Comparison of ENCODE assay signal across 10 cellular contexts in genomic region chr14:20988717-20989116, GRCh38. TPM values are rescaled to one million over a fixed set of nuclear protein-coding genes. Genes with fewer than 3 reads are reported as not detected.
DNase-seq lines count a peak whose midpoint lies in the region; ATAC-seq and TF ChIP-seq lines count a peak whose summit lies in the region.
"Had no signal": no experiment of that assay in that cellular context is flagged by ENCODE, and none has a peak within 500 bp of the region (broad histone marks: within the 10 kb centered on the region; RNA-seq: fewer than 3 reads in every experiment).

No MANE protein-coding gene starts in this region.

- WGBS in heart right ventricle, 2 donors: 93 to 98% methylated on average over 10 of the region's 10 CpGs

- peaks cover 13% of the 10 kb centered on the region for H3K4me1 Mint-ChIP-seq in activated naive CD8-positive, alpha-beta T cell treated with anti-CD3 and anti-CD28 coated beads for 36 hours

- H3K27me3 ChIP-seq in heart right ventricle (no peaks in the 10 kb centered on the region), left lung (no peaks in the 10 kb centered on the region), uterus (no peaks in the 10 kb centered on the region)

- ATAC-seq in heart right ventricle (no peak), Right ventricle myocardium superior (ENCODE audit: poor library complexity) (no peak), left lung (no peak)

- H3K27me3 Mint-ChIP-seq in activated naive CD8-positive, alpha-beta T cell treated with anti-CD3 and anti-CD28 coated beads for 36 hours: no peaks in the 10 kb centered on the region

- H3K4me3 Mint-ChIP-seq in activated naive CD8-positive, alpha-beta T cell treated with anti-CD3 and anti-CD28 coated beads for 36 hours: peak overlapping the region; percentile 15

- no peak overlapping the region for H3K27ac Mint-ChIP-seq in activated naive CD8-positive, alpha-beta T cell treated with anti-CD3 and anti-CD28 coated beads for 36 hours

- no peaks in the 10 kb centered on the region for H3K9me3 ChIP-seq in heart right ventricle
- no peaks in the 10 kb centered on the region for H3K9me3 ChIP-seq in left lung
- no peaks in the 10 kb centered on the region for H3K9me3 ChIP-seq in uterus

- TF ChIP-seq CTCF in heart right ventricle (IDR thresholded peaks at IDR 0.05): no peak
- no peak for TF ChIP-seq CTCF in left lung (IDR thresholded peaks at IDR 0.05)
- TF ChIP-seq CTCF in uterus (IDR thresholded peaks at IDR 0.05): no peak

- H3K36me3 ChIP-seq in heart right ventricle (peaks cover 0 to 28% (median 21%) of the 10 kb centered on the region in 9 donors), left lung (peaks cover 0 to 21% of the 10 kb centered on the region in 2 donors), uterus (no peaks in the 10 kb centered on the region)

- H3K4me1 ChIP-seq in heart right ventricle (peaks cover 5 to 46% (median 26%) of the 10 kb centered on the region in 9 donors), left lung (peaks cover 13 to 54% of the 10 kb centered on the region in 2 donors), uterus (peaks cover 0 to 15% of the 10 kb centered on the region in 2 donors)

- H3K4me3 ChIP-seq in heart right ventricle (peak overlapping the region in 2 of 10 donors; percentile 82 to 96), left lung (peak overlapping the region in 1 of 2 donors; percentile 68), uterus (no peak overlapping the region)

- H3K27ac ChIP-seq in heart right ventricle (peak overlapping the region; percentile 49 to 87 (median 84)), left lung (peak overlapping the region; percentile 87 to 88), uterus (peak overlapping the region; percentile 83 to 91)

- no peaks in the 10 kb centered on the region for H3K9me3 Mint-ChIP-seq in activated naive CD8-positive, alpha-beta T cell treated with anti-CD3 and anti-CD28 coated beads for 36 hours

- H3K36me3 Mint-ChIP-seq in activated naive CD8-positive, alpha-beta T cell treated with anti-CD3 and anti-CD28 coated beads for 36 hours: peaks cover 19% of the 10 kb centered on the region

- DNase-seq in heart right ventricle: no peak
- no peak for DNase-seq in Right ventricle myocardium superior
- no peak for DNase-seq in activated naive CD8-positive, alpha-beta T cell treated with anti-CD3 and anti-CD28 coated beads for 36 hours
- no peak for DNase-seq in left lung
- no peak for DNase-seq in uterus
- no peak for DNase-seq in Kasumi-1 (lab: John Stamatoyannopoulos, UW)
- DNase-seq in pons (ENCODE audit: low spot score): no peak
- DNase-seq in T-helper 1 cell: no peak
- DNase-seq: DMS79 treated with DMSO at 0.1 percent for 48 hours had no signal

- no peak for TF ChIP-seq POLR2A in uterus (IDR thresholded peaks at IDR 0.05)

- intact Hi-C loops in heart right ventricle (cut with DNase I) (no loop called here), Right ventricle myocardium superior (cut with DNase I) (no loop called here), left lung (cut with DNase I) (no loop called here), uterus (cut with DNase I; ENCODE audit: low total_unique reads) (no loop called here)

RNA-seq across cellular contexts. Expression of gene METTL17, which starts 1.1 kb away (rescaled TPM):
- total RNA-seq in heart right ventricle (10 to 100 TPM; 28.8 to 56.4 (median 38.3) TPM), Right ventricle myocardium superior (41.7 TPM), left lung (10 to 100 TPM; 38.6 to 61.3 TPM), uterus (10 to 100 TPM; 46.6 to 73.5 (median 65.9) TPM)
- polyA plus RNA-seq in heart right ventricle: 10 to 100 TPM; 50.2 to 79.3 TPM
- total RNA-seq in activated naive CD8-positive, alpha-beta T cell treated with anti-CD3 and anti-CD28 coated beads for 36 hours: 10 to 100 TPM; 94.1 to 99.1 TPM

RNA-seq across cellular contexts. Expression of gene SLC39A2, which starts 10.4 kb away (rescaled TPM):
- total RNA-seq in heart right ventricle (not detected), Right ventricle myocardium superior (not detected), left lung (under 1 TPM in 1 of 2 donors, not detected in 1; 0.35 TPM), uterus (under 1 TPM in 2 of 4 donors, not detected in 2; 0.52 to 0.97 TPM)
- polyA plus RNA-seq in heart right ventricle: not detected
- total RNA-seq in activated naive CD8-positive, alpha-beta T cell treated with anti-CD3 and anti-CD28 coated beads for 36 hours: under 1 TPM; 0.36 to 0.54 TPM
- total RNA-seq: renal cortical epithelial cell had no signal

RNA-seq across cellular contexts. Expression of gene RNASE2, which starts 33.4 kb away (rescaled TPM):
- total RNA-seq in heart right ventricle: 1 to 10 TPM in 4 of 10 donors, not detected in 6; 1.2 to 7.8 (median 4.4) TPM
- 1 to 10 TPM; 2.9 to 4.4 TPM for polyA plus RNA-seq in heart right ventricle
- total RNA-seq in Right ventricle myocardium superior: 2.5 TPM
- total RNA-seq in activated naive CD8-positive, alpha-beta T cell treated with anti-CD3 and anti-CD28 coated beads for 36 hours: not detected
- 10 to 100 TPM in 1 of 2 donors, 1 to 10 TPM in 1; 3.8 to 30.6 TPM for total RNA-seq in left lung
- 1 to 10 TPM in 2 of 4 donors, under 1 TPM in 1, not detected in 1; 0.51 to 1.8 (median 1.0) TPM for total RNA-seq in uterus
- total RNA-seq: renal cortical epithelial cell had no signal

RNA-seq across cellular contexts. Expression of gene NDRG2, which starts 36.1 kb away (rescaled TPM):
- total RNA-seq in heart right ventricle: 100 to 1,000 TPM; 242 to 420 (median 299) TPM
- 100 to 1,000 TPM; 286 to 293 TPM for polyA plus RNA-seq in heart right ventricle
- total RNA-seq in Right ventricle myocardium superior: 327 TPM
- 1 to 10 TPM; 4.2 to 4.9 TPM for total RNA-seq in activated naive CD8-positive, alpha-beta T cell treated with anti-CD3 and anti-CD28 coated beads for 36 hours
- 10 to 100 TPM; 25.6 to 44.2 TPM for total RNA-seq in left lung
- 100 to 1,000 TPM; 111 to 563 (median 200) TPM for total RNA-seq in uterus

RNA-seq across cellular contexts. Expression of gene TPPP2, which starts 41.3 kb away (rescaled TPM):
- total RNA-seq in heart right ventricle (1 to 10 TPM in 5 of 10 donors, under 1 TPM in 5; 0.28 to 3.2 (median 0.91) TPM), Right ventricle myocardium superior (0.81 TPM), left lung (not detected), uterus (under 1 TPM in 1 of 4 donors, not detected in 3; 0.67 TPM)
- polyA plus RNA-seq in heart right ventricle: 1 to 10 TPM in 1 of 2 donors, under 1 TPM in 1; 0.75 to 1.1 TPM
- total RNA-seq in activated naive CD8-positive, alpha-beta T cell treated with anti-CD3 and anti-CD28 coated beads for 36 hours: not detected
- total RNA-seq: renal cortical epithelial cell had no signal
